17 cellular contexts compared by ENCODE assay signal in genomic region chr2:105103481-105103880, GRCh38.
DNase-seq lines count a peak whose midpoint lies in the region; ATAC-seq and TF ChIP-seq lines count a peak whose summit lies in the region.
"Had no signal": no experiment of that assay in that cellular context is flagged by ENCODE, and none has a peak within 500 bp of the region (broad histone marks: within the 10 kb centered on the region; RNA-seq: fewer than 3 reads in every experiment).

No MANE protein-coding gene starts in this region.

- no peak for TF ChIP-seq POLR2A in heart left ventricle (IDR thresholded peaks at IDR 0.05)

- intact Hi-C loops in heart left ventricle (cut with DNase I), result no loop called here
- intact Hi-C loops in head of caudate nucleus (cut with DNase I), result no loop called here

- peaks cover 6% of the 10 kb centered on the region for H3K4me1 Mint-ChIP-seq in stimulated activated effector memory CD8-positive, alpha-beta T cell treated with anti-CD3 and anti-CD28 coated beads, Interleukin-12 subunit alpha, Interleukin-12 subunit beta, amount 100 ng/mL, for 72 hours

- peak overlapping the region; percentile 18 for H3K27ac Mint-ChIP-seq in stimulated activated effector memory CD8-positive, alpha-beta T cell treated with anti-CD3 and anti-CD28 coated beads, Interleukin-12 subunit alpha, Interleukin-12 subunit beta, amount 100 ng/mL, for 72 hours

- peaks cover 15% of the 10 kb centered on the region for H3K4me1 ChIP-seq in cardiac muscle cell (ENCODE audit: low read depth)
- H3K4me1 ChIP-seq in heart left ventricle, result no peaks in the 10 kb centered on the region
- H3K4me1 ChIP-seq in iPS-20b (ENCODE audit: insufficient read depth, low read length), result peaks cover 19% of the 10 kb centered on the region
- H3K4me1 ChIP-seq: esophagus muscularis mucosa had no signal

- H3K4me3 ChIP-seq in cardiac muscle cell (no peak overlapping the region), heart left ventricle (no peak overlapping the region), iPS-20b (ENCODE audit: low read length) (peak overlapping the region; percentile 60; the same call in 1 of the 2 replicates)
- H3K4me3 ChIP-seq: esophagus muscularis mucosa, SK-N-MC had no signal

- 77 to 89% (median 86%) methylated on average over 6 of the region's 6 CpGs for WGBS in heart left ventricle, 4 donors

- no peak overlapping the region for H3K4me3 Mint-ChIP-seq in stimulated activated effector memory CD8-positive, alpha-beta T cell treated with anti-CD3 and anti-CD28 coated beads, Interleukin-12 subunit alpha, Interleukin-12 subunit beta, amount 100 ng/mL, for 72 hours

- no peak for TF ChIP-seq CTCF in cardiac muscle cell (IDR thresholded peaks at IDR 0.05; ENCODE audit: low read depth, low read length)
- TF ChIP-seq CTCF in heart left ventricle (IDR thresholded peaks at IDR 0.05), result no peak

- no peaks in the 10 kb centered on the region for H3K27me3 ChIP-seq in cardiac muscle cell
- no peaks in the 10 kb centered on the region for H3K27me3 ChIP-seq in heart left ventricle
- no peaks in the 10 kb centered on the region for H3K27me3 ChIP-seq in iPS-20b (ENCODE audit: insufficient read depth, low read length)
- H3K27me3 ChIP-seq: esophagus muscularis mucosa had no signal

- DNase-seq in cardiac muscle cell (ENCODE audit: low read depth in 1 of 2, low spot score in 1 of 2) (no peak), heart left ventricle (no peak), SK-N-DZ (ENCODE audit: low spot score) (peak; percentile 26), NCI-H2081 (lab: John Stamatoyannopoulos, UW) (no peak), head of caudate nucleus (no peak)
- no peak for DNase-seq in stimulated activated effector memory CD8-positive, alpha-beta T cell treated with anti-CD3 and anti-CD28 coated beads, Interleukin-12 subunit alpha, Interleukin-12 subunit beta, amount 100 ng/mL, for 72 hours (ENCODE audit: low spot score in 2 of 2)
- DNase-seq: activated CD4-positive, alpha-beta T cell treated with anti-CD3 and anti-CD28 coated beads for 4 hours; activated effector memory CD4-positive, alpha-beta T cell treated with anti-CD3 and anti-CD28 coated beads, Interleukin-2, amount 50 U/mL, for 16 hours; NCI-H187; nucleus accumbens; retina; stimulated activated naive CD8-positive, alpha-beta T cell treated with anti-CD3 and anti-CD28 coated beads, Interleukin-15, Interleukin-2, amounts not matched to agents 100 U/mL and 50 U/mL, for 24 hours had no signal

- peaks cover 28% of the 10 kb centered on the region for H3K36me3 Mint-ChIP-seq in stimulated activated effector memory CD8-positive, alpha-beta T cell treated with anti-CD3 and anti-CD28 coated beads, Interleukin-12 subunit alpha, Interleukin-12 subunit beta, amount 100 ng/mL, for 72 hours

- H3K36me3 ChIP-seq in cardiac muscle cell, result peaks cover 9% of the 10 kb centered on the region
- peaks cover 0 to 34% (median 26%) of the 10 kb centered on the region in 9 donors for H3K36me3 ChIP-seq in heart left ventricle
- peaks cover 28% of the 10 kb centered on the region for H3K36me3 ChIP-seq in iPS-20b (ENCODE audit: insufficient read depth, low read depth, low read length)

- H3K9me3 ChIP-seq in cardiac muscle cell (ENCODE audit: low read depth) (no peaks in the 10 kb centered on the region), heart left ventricle (no peaks in the 10 kb centered on the region), iPS-20b (ENCODE audit: insufficient read depth, low read depth, low read length) (no peaks in the 10 kb centered on the region)
- H3K9me3 ChIP-seq: esophagus muscularis mucosa had no signal

- H3K27ac ChIP-seq in cardiac muscle cell (peak overlapping the region; percentile 75), heart left ventricle (no peak overlapping the region), iPS-20b (ENCODE audit: low read length) (no peak overlapping the region)
- H3K27ac ChIP-seq: C4-2B, esophagus muscularis mucosa, SK-N-MC had no signal

- ATAC-seq in heart left ventricle (no peak), HG03175 (IDR thresholded peaks at IDR 0.05; ENCODE audit: unreplicated experiment) (no peak)
- ATAC-seq in stimulated activated effector memory CD8-positive, alpha-beta T cell treated with anti-CD3 and anti-CD28 coated beads, Interleukin-12 subunit alpha, Interleukin-12 subunit beta, amount 100 ng/mL, for 72 hours, result no peak
- ATAC-seq: stimulated activated naive CD8-positive, alpha-beta T cell treated with anti-CD3 and anti-CD28 coated beads, Interleukin-15, Interleukin-2, amounts not matched to agents 100 U/mL and 50 U/mL, for 24 hours had no signal

- no peaks in the 10 kb centered on the region for H3K9me3 Mint-ChIP-seq in stimulated activated effector memory CD8-positive, alpha-beta T cell treated with anti-CD3 and anti-CD28 coated beads, Interleukin-12 subunit alpha, Interleukin-12 subunit beta, amount 100 ng/mL, for 72 hours

- peak overlapping the region; percentile 63; the same call in 1 of the 2 replicates for H3K9ac ChIP-seq in iPS-20b (ENCODE audit: low read depth, low read length)
